In the genomic region with DNA sequence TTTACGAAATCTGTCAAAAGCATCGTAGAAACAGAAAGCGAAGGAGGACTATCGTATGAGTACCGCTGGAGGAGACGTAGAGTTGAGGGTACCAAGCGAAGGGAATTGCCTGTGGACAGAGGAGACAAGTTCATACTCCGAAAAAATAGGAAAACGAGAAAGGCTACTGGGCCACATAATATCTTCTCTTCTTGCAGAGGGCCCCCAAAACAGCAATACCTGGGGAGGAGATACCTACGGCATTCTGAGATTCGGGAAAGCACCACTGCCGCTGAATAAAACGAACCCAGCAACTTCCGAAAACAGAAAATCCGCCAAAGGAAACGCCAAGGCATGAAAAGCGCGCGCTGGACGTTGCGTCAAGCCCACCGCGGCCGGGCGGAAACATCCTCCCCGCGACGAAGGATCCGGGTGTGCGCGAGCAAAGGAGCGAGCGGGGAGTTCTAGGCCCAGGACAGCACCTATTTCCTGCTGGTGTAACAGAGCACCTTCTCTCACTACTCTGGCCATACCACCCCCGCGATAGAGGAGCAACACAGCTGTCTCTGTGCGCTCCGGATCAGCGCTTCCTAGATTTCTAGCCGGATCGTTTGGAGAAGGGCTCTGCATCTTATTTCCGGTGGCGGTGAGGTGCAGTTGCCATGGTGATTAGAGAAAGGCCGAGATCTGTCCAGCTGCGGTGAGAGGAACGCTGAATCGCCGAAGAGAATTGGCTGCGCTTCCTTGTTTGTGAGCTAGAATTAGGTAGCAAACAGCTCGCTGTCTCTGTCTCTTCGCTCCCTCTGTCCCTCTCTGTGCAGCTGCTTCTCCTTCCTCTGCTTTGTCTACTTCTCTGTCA, we compare ENCODE assay signal across 8 cellular contexts. TPM values are rescaled to one million over a fixed set of nuclear protein-coding genes. Genes with fewer than 3 reads are reported as not detected.
A peak's percentile ranks its signal among the peaks of the same experiment; 100 is the strongest.
DNase-seq lines count a peak whose midpoint lies in the region; ATAC-seq and TF ChIP-seq lines count a peak whose summit lies in the region.

A gene with protein sequence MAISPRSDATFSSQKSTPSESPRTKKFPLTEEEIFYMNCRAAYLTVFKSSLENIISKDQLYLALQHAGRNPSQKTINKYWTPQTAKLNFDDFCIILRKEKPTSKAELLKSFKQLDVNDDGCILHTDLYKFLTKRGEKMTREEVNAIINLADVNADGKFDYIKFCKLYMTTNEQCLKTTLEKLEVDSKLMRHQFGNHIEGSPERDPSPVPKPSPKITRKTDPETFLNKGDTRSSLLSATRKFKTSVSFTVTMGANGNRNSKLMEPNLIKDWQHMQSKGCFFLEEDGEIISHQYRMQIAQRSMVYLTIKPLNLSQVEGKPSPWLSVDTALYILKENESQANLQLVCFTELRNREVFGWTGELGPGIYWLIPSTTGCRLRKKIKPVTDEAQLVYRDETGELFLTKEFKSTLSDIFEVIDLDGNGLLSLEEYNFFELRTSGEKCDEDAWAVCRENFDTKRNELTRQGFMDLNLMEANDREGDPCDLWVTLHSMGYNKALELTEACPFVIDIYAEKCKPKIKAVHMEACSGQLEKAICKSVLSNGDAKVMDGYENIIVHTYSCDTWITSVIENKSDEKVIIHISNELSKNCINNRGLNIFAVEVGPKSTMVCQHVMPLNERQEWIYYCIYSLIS (plus strand): TSS at position 635 of the 838 bp plus-strand sequence. CDS start 2,048 bp downstream, outside the sequence.
A gene with protein sequence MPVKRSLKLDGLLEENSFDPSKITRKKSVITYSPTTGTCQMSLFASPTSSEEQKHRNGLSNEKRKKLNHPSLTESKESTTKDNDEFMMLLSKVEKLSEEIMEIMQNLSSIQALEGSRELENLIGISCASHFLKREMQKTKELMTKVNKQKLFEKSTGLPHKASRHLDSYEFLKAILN (minus strand): TSS at position 335 of the 838 bp plus-strand sequence. CDS start 92 bp downstream, at position 243.

- peak within 1 kb of the TSS; percentile 74 for H3K14ac ChIP-seq in IMR-90 (replicated peaks; ENCODE audit: low read depth, low read length)

- H2BK20ac ChIP-seq in IMR-90 (ENCODE audit: low read depth, low read length), result peak within 1 kb of the TSS; percentile 52; the same call in 1 of the 2 replicates

- peak within 1 kb of the TSS; percentile 58 to 95 for H4K8ac ChIP-seq in IMR-90 (ENCODE audit: low read depth in 2 of 2, low read length in 2 of 2)

- peak within 1 kb of the TSS; percentile 84 for H2BK120ac ChIP-seq in IMR-90 (ENCODE audit: low read depth, low read length)

- peak within 1 kb of the TSS; percentile 98 for H3K27ac Mint-ChIP-seq in activated T-cell treated with anti-CD3 and anti-CD28 coated beads, Interleukin-2, amount 50 U/mL, for 24 hours

- H3K4me3 ChIP-seq in IMR-90 (ENCODE audit: insufficient read depth, low read depth, low read length), result peak within 1 kb of the TSS; percentile 66
- H3K4me3 ChIP-seq in esophagus (ENCODE audit: low read depth in 1 of 2, low read length in 2 of 2), result peak within 1 kb of the TSS; percentile 66 to 80
- peak within 1 kb of the TSS; percentile 89 to 97 for H3K4me3 ChIP-seq in mucosa of rectum (ENCODE audit: low read length in 2 of 2)

- H3K4me3 Mint-ChIP-seq in activated T-cell treated with anti-CD3 and anti-CD28 coated beads, Interleukin-2, amount 50 U/mL, for 24 hours, result peak within 1 kb of the TSS; percentile 86

- H3K56ac ChIP-seq in IMR-90 (ENCODE audit: extremely low read depth, insufficient read depth, low read length), result peak within 1 kb of the TSS; percentile 83

- peak within 1 kb of the TSS; percentile 85 for H3K9ac ChIP-seq in IMR-90 (ENCODE audit: low read depth, low read length)
- H3K9ac ChIP-seq in mucosa of rectum (ENCODE audit: low read depth in 1 of 2, low read length in 2 of 2), result peak within 1 kb of the TSS; percentile 83 to 92

- H3K27me3 Mint-ChIP-seq in activated T-cell treated with anti-CD3 and anti-CD28 coated beads, Interleukin-2, amount 50 U/mL, for 24 hours, result no peaks in the 10 kb centered on the region

- peak within 1 kb of the TSS; percentile 9; the same call in 1 of the 3 replicates for H2BK15ac ChIP-seq in IMR-90 (ENCODE audit: low read depth, low read length)

- no peaks in the 10 kb centered on the region for H3K9me3 Mint-ChIP-seq in activated T-cell treated with anti-CD3 and anti-CD28 coated beads, Interleukin-2, amount 50 U/mL, for 24 hours

- dilution Hi-C loops in IMR-90 (cut with HindIII; ENCODE audit: low sequenced_read_pairs, unreplicated experiment), result no loop called here

- CTCF ChIA-PET in IMR-90 (lab: Yijun Ruan, JAX), result interaction anchor here (0.6 kb wide), 1 partner anchor 9 kb away, joined by 3 read pairs; no protein-coding TSS in a partner anchor

- no peaks in the 10 kb centered on the region for H3K36me3 ChIP-seq in IMR-90 (ENCODE audit: control insufficient read depth, insufficient read depth, low read length)
- no peaks in the 10 kb centered on the region for H3K36me3 ChIP-seq in esophagus (ENCODE audit: control insufficient read depth in 2 of 2, insufficient read depth in 2 of 2, low read length in 1 of 2)
- H3K36me3 ChIP-seq in mucosa of rectum (ENCODE audit: control insufficient read depth in 2 of 2, insufficient read depth in 2 of 2, low read length in 2 of 2), result no peaks in the 10 kb centered on the region

- H3K4me1 Mint-ChIP-seq in activated T-cell treated with anti-CD3 and anti-CD28 coated beads, Interleukin-2, amount 50 U/mL, for 24 hours (ENCODE audit: low read depth), result peaks cover 25% of the 10 kb centered on the region

- no peaks in the 10 kb centered on the region for H4K20me1 ChIP-seq in IMR-90 (ENCODE audit: insufficient read depth, low read length)

- H3K9me3 ChIP-seq in IMR-90 (ENCODE audit: control insufficient read depth, insufficient read depth, low read length) (no peaks in the 10 kb centered on the region), esophagus (ENCODE audit: control insufficient read depth in 2 of 2, insufficient read depth in 1 of 2, low read depth in 1 of 2, low read length in 1 of 2) (no peaks in the 10 kb centered on the region), mucosa of rectum (ENCODE audit: control insufficient read depth in 2 of 2, low read length in 2 of 2) (no peaks in the 10 kb centered on the region)

- H4K91ac ChIP-seq in IMR-90 (ENCODE audit: insufficient read depth, low read depth, low read length), result peak within 1 kb of the TSS; percentile 83

- intact Hi-C loops in IMR-90 (cut with micrococcal nuclease), result loop anchor here (2.0 to 5.0 kb wide), 2 partner anchors 72 to 196 kb away; no protein-coding TSS in a partner anchor

- H3K4me1 ChIP-seq in IMR-90 (ENCODE audit: control insufficient read depth, insufficient read depth, low read length) (no peaks in the 10 kb centered on the region), esophagus (ENCODE audit: control insufficient read depth in 2 of 2, insufficient read depth in 2 of 2, low read length in 1 of 2) (no peaks in the 10 kb centered on the region), mucosa of rectum (ENCODE audit: control insufficient read depth in 2 of 2, insufficient read depth in 2 of 2, low read length in 2 of 2) (peaks cover 4 to 12% of the 10 kb centered on the region in 2 donors)

- H2AK5ac ChIP-seq in IMR-90 (ENCODE audit: low read depth, low read length), result no peak within 1 kb of the TSS

- peak; percentile 95 for DNase-seq in DMS114 treated with DMSO at 0.1 percent for 48 hours (lab: John Stamatoyannopoulos, UW; ENCODE audit: unreplicated experiment)
- DNase-seq in IMR-90, result peak; percentile 96
- peak; percentile 45 for DNase-seq in OCI-M2 (lab: John Stamatoyannopoulos, UW; ENCODE audit: unreplicated experiment)
- peak; percentile 90 for DNase-seq in activated T-cell treated with anti-CD3 and anti-CD28 coated beads, Interleukin-2, amount 50 U/mL, for 24 hours
- DNase-seq in stimulated activated CD8-positive, alpha-beta memory T cell treated with anti-CD3 and anti-CD28 coated beads, Interleukin-4, amount 100 ng/mL, for 4 hours (ENCODE audit: low read depth in 2 of 2, low spot score in 1 of 2), result peak; percentile 56 to 57

- peak within 1 kb of the TSS; percentile 75 for H2AK9ac ChIP-seq in IMR-90 (replicated peaks; ENCODE audit: low read depth, low read length, poor library complexity)

- WGBS in IMR-90 (ENCODE audit: extremely low coverage in 2 of 2, insufficient read length in 1 of 2), 2 experiments, result no CpG with 5 or more reads among the region's 50 CpGs
- WGBS in esophagus, 2 donors, result 0% methylated on average over 50 of the region's 50 CpGs

- H3K4me2 ChIP-seq in IMR-90 (ENCODE audit: low read depth, low read length), result peak within 1 kb of the TSS; percentile 93

- ATAC-seq in GM21529 (IDR thresholded peaks at IDR 0.05; ENCODE audit: unreplicated experiment) (peak; percentile 89), IMR-90 (ENCODE audit: low read depth) (peak; percentile 94)

- peaks cover 0 to 8% of the 10 kb centered on the region in 2 experiments; a peak in 3 of 4 replicates for H3K79me1 ChIP-seq in IMR-90 (ENCODE audit: low read depth in 1 of 2, low read length in 2 of 2)

- peak within 1 kb of the TSS; percentile 75 for H3K23ac ChIP-seq in IMR-90 (ENCODE audit: low read depth, low read length)

- in situ Hi-C loops in IMR-90 (cut with MboI; ENCODE audit: low sequenced_read_pairs), result loop anchor here (10.0 kb wide), 1 partner anchor 198 kb away; a partner anchor contains a TSS

- H3K27ac ChIP-seq in IMR-90 (ENCODE audit: insufficient read depth, low read length), result peak within 1 kb of the TSS; percentile 85
- peak within 1 kb of the TSS; percentile 87 to 89 for H3K27ac ChIP-seq in esophagus (ENCODE audit: low read depth in 2 of 2, low read length in 1 of 2)
- peak within 1 kb of the TSS; percentile 92 to 95 for H3K27ac ChIP-seq in mucosa of rectum (ENCODE audit: low read depth in 2 of 2, low read length in 2 of 2)

- BruUV-seq in IMR-90 (replicated peaks; lab: Mats Ljungman, UMichigan), result no TSS peak

- H2BK5ac ChIP-seq in IMR-90 (ENCODE audit: low read depth, low read length, poor library complexity, severe bottlenecking), result peak within 1 kb of the TSS; percentile 94

- H4K5ac ChIP-seq in IMR-90 (ENCODE audit: low read depth, low read length), result peak within 1 kb of the TSS; percentile 81

- no peak; the same call in 1 of the 2 replicates for TF ChIP-seq POLR2A in IMR-90 (IDR thresholded peaks at IDR 0.05; ENCODE audit: low read depth, low read length)

- TF ChIP-seq RAD21 in IMR-90 (IDR thresholded peaks at IDR 0.05; ENCODE audit: low read length), result no peak

- H3K27me3 ChIP-seq in IMR-90 (ENCODE audit: control insufficient read depth, insufficient read depth, low read length), result no peaks in the 10 kb centered on the region
- H3K27me3 ChIP-seq in esophagus (ENCODE audit: control insufficient read depth in 1 of 2, insufficient read depth in 2 of 2, low read length in 2 of 2), result no peaks in the 10 kb centered on the region
- no peaks in the 10 kb centered on the region for H3K27me3 ChIP-seq in mucosa of rectum (ENCODE audit: control insufficient read depth in 2 of 2, insufficient read depth in 2 of 2, low read length in 2 of 2)

- peak within 1 kb of the TSS; percentile 67 for H3K4ac ChIP-seq in IMR-90 (ENCODE audit: low read depth, low read length)

- H3K18ac ChIP-seq in IMR-90 (ENCODE audit: low read depth, low read length), result peak within 1 kb of the TSS; percentile 76

- no peak for TF ChIP-seq CTCF in IMR-90 (conservative IDR thresholded peaks at IDR 0.05; ENCODE audit: low read depth, low read length)

- POLR2A ChIA-PET in IMR-90 (lab: Charles Lee; ENCODE audit: unreplicated experiment), result no interaction called here

- H3K36me3 Mint-ChIP-seq in activated T-cell treated with anti-CD3 and anti-CD28 coated beads, Interleukin-2, amount 50 U/mL, for 24 hours (ENCODE audit: low read depth), result peaks cover 41% of the 10 kb centered on the region

- H3K9me1 ChIP-seq in IMR-90 (ENCODE audit: insufficient read depth, low read length), result no peaks in the 10 kb centered on the region; the same call in 1 of the 2 replicates

- peak within 1 kb of the TSS; percentile 91 for H2AFZ ChIP-seq in IMR-90 (replicated peaks; ENCODE audit: low read length, poor library complexity)

RNA-seq across cellular contexts. Expression of the first gene that starts in this region (rescaled TPM):
- 2.3 and 6.7 TPM in 2 replicates for total RNA-seq in IMR-90 (2012; rRNA removed)
- polyA plus RNA-seq in IMR-90 (2012; rRNA removed) (1.5 and 2.3 TPM in 2 replicates), esophagus (1 to 10 TPM; 2.0 to 2.8 TPM)
- polyA plus RNA-seq in IMR-90 (2012; cell fraction: cytosol; rRNA removed), result 0.18 and 0.19 TPM in 2 replicates
- 0.09 and 2.3 TPM in 2 replicates for polyA plus RNA-seq in IMR-90 (2012; cell fraction: nucleus; rRNA removed; ENCODE audit: low replicate concordance)

RNA-seq across cellular contexts. Expression of the second gene that starts in this region (rescaled TPM):
- 8.1 and 15.8 TPM in 2 replicates for total RNA-seq in IMR-90 (2012; rRNA removed)
- 10.8 and 11.9 TPM in 2 replicates for polyA plus RNA-seq in IMR-90 (2012; rRNA removed)
- polyA plus RNA-seq in IMR-90 (2012; cell fraction: cytosol; rRNA removed), result 1.1 and 2.5 TPM in 2 replicates
- 1.3 and 9.6 TPM in 2 replicates for polyA plus RNA-seq in IMR-90 (2012; cell fraction: nucleus; rRNA removed; ENCODE audit: low replicate concordance)
- polyA plus RNA-seq in esophagus, result 10 to 100 TPM; 17.1 to 26.7 TPM

Comparison
In these comparisons a context has a peak if more than half of its experiments do, and no peak if none do; other contexts are left out.
1. Peak in every context shown above with its lines: DNase-seq, ATAC-seq, H3K4me3 ChIP-seq and H3K27ac ChIP-seq.
2. DNase-seq: peak in every context shown above with its lines; median percentile 96 in IMR-90; 95 in DMS114 treated with DMSO at 0.1 percent for 48 hours; 90 in activated T-cell treated with anti-CD3 and anti-CD28 coated beads, Interleukin-2, amount 50 U/mL, for 24 hours; 56 in stimulated activated CD8-positive, alpha-beta memory T cell treated with anti-CD3 and anti-CD28 coated beads, Interleukin-4, amount 100 ng/mL, for 4 hours; 45 in OCI-M2.